Comparison of ENCODE assay signal across 8 cellular contexts in genomic region chr16:89320717-89321501, GRCh38.
DNase-seq lines count a peak whose midpoint lies in the region; ATAC-seq and TF ChIP-seq lines count a peak whose summit lies in the region.

No MANE protein-coding gene starts in this region.

- H3K4me1 Mint-ChIP-seq in CD4-positive, alpha-beta T cell (ENCODE audit: low read depth) = peaks cover 91% of the 10 kb centered on the region

- POLR2A ChIA-PET in CD4-positive, alpha-beta T cell (lab: Charles Lee) = no interaction called here

- no peak for TF ChIP-seq CTCF in CD4-positive, alpha-beta T cell (IDR thresholded peaks at IDR 0.05)
- no peak for TF ChIP-seq CTCF in thoracic aorta (IDR thresholded peaks at IDR 0.05)

- CTCF ChIA-PET in CD4-positive, alpha-beta T cell (lab: Charles Lee) = no interaction called here

- H3K36me3 Mint-ChIP-seq in CD4-positive, alpha-beta T cell (ENCODE audit: low read depth) = peaks cover 26% of the 10 kb centered on the region

- H3K9me3 Mint-ChIP-seq in CD4-positive, alpha-beta T cell = no peaks in the 10 kb centered on the region

- peaks cover 55 to 96% of the 10 kb centered on the region in 2 donors for H3K4me1 ChIP-seq in thoracic aorta (ENCODE audit: control insufficient read depth in 1 of 2, low read depth in 2 of 2)

- H3K27ac ChIP-seq in CD4-positive, alpha-beta T cell (ENCODE audit: low read depth, low read length) = no peak overlapping the region
- H3K27ac ChIP-seq in layer of hippocampus (ENCODE audit: low read depth, low read length) (peak overlapping the region; percentile 28), thoracic aorta (peak overlapping the region; percentile 78 to 88)

- H3K4me3 Mint-ChIP-seq in CD4-positive, alpha-beta T cell = no peak overlapping the region

- H3K9me3 ChIP-seq in CD4-positive, alpha-beta T cell (ENCODE audit: control insufficient read depth, low read length) = no peaks in the 10 kb centered on the region
- no peaks in the 10 kb centered on the region for H3K9me3 ChIP-seq in thoracic aorta

- H3K36me3 ChIP-seq in thoracic aorta = no peaks in the 10 kb centered on the region

- H3K27me3 ChIP-seq in CD4-positive, alpha-beta T cell (ENCODE audit: control insufficient read depth, insufficient read depth, low read length) = no peaks in the 10 kb centered on the region
- no peaks in the 10 kb centered on the region for H3K27me3 ChIP-seq in layer of hippocampus (ENCODE audit: control insufficient read depth, insufficient read depth, low read length)
- no peaks in the 10 kb centered on the region for H3K27me3 ChIP-seq in thoracic aorta (replicated peaks; ENCODE audit: insufficient read depth)

- peak overlapping the region; percentile 98 for H3K27ac Mint-ChIP-seq in CD4-positive, alpha-beta T cell

- intact Hi-C loops in CD4-positive, alpha-beta T cell (cut with DNase I, micrococcal nuclease) = no loop called here

- H3K4me3 ChIP-seq in thoracic aorta = peak overlapping the region; percentile 49

- DNase-seq in CD4-positive, alpha-beta T cell = no peak
- DNase-seq in NCI-H1092 (lab: John Stamatoyannopoulos, UW) (peak; percentile 41), astrocyte of the hippocampus (ENCODE audit: low read depth, low spot score) (peak; percentile 58), thoracic aorta (ENCODE audit: low spot score) (no peak), dermis blood vessel endothelial cell (no peak), KG1 (lab: John Stamatoyannopoulos, UW) (no peak)
- DNase-seq in NK-92 treated with Interleukin-12 subunit alpha and Interleukin-12 subunit beta, amount 100 ng/mL, for 24 hours (lab: John Stamatoyannopoulos, UW) = no peak

- ATAC-seq in CD4-positive, alpha-beta T cell (ENCODE audit: poor library complexity) = no peak
- no peak for ATAC-seq in thoracic aorta (ENCODE audit: insufficient number of reproducible peaks, low FRiP score, low read depth)

- H3K27me3 Mint-ChIP-seq in CD4-positive, alpha-beta T cell = no peaks in the 10 kb centered on the region

Comparison
In these comparisons a context has a peak if more than half of its experiments do, and no peak if none do; other contexts are left out.
1. DNase-seq: peak in NCI-H1092 (single experiment) and astrocyte of the hippocampus (single experiment); none in CD4-positive, alpha-beta T cell (0 of 10), thoracic aorta (single experiment), NK-92 treated with Interleukin-12 subunit alpha and Interleukin-12 subunit beta, amount 100 ng/mL, for 24 hours (single experiment), dermis blood vessel endothelial cell (single experiment) and KG1 (single experiment).